In genomic region chr7:36045275-36045674, GRCh38 we compare ENCODE assay signal across 20 cellular contexts.
DNase-seq lines count a peak whose midpoint lies in the region; ATAC-seq and TF ChIP-seq lines count a peak whose summit lies in the region.
"Had no signal": no experiment of that assay in that cellular context is flagged by ENCODE, and none has a peak within 500 bp of the region (broad histone marks: within the 10 kb centered on the region; RNA-seq: fewer than 3 reads in every experiment).

No MANE protein-coding gene starts in this region.

- peaks cover 41% of the 10 kb centered on the region for H3K4me1 Mint-ChIP-seq in chondrocyte (ENCODE audit: low read depth)
- H3K4me1 Mint-ChIP-seq in activated T-cell treated with anti-CD3 and anti-CD28 coated beads, Interleukin-2, amount 50 U/mL, for 24 hours (ENCODE audit: low read depth): peaks cover 2% of the 10 kb centered on the region
- H3K4me1 Mint-ChIP-seq: IgD-negative memory B cell; naive thymus-derived CD8-positive, alpha-beta T cell had no signal

- no peaks in the 10 kb centered on the region for H3K9me3 ChIP-seq in gastrocnemius medialis

- intact Hi-C loops in left ventricle myocardium superior (cut with micrococcal nuclease) (no loop called here), gastrocnemius medialis (cut with DNase I; ENCODE audit: low total_unique reads) (loop anchor here (5.0 kb wide), 1 partner anchor 247 kb away; no protein-coding TSS in a partner anchor)

- DNase-seq in GM03348 (ENCODE audit: low spot score): peak; percentile 38
- DNase-seq in chondrocyte (ENCODE audit: low spot score): no peak
- no peak for DNase-seq in left ventricle myocardium superior
- peak; percentile 33 to 44 for DNase-seq in gastrocnemius medialis
- no peak for DNase-seq in activated T-cell treated with anti-CD3 and anti-CD28 coated beads, Interleukin-2, amount 50 U/mL, for 24 hours
- DNase-seq in HPDE6-E6E7 (ENCODE audit: extremely low spot score): no peak
- no peak for DNase-seq in middle frontal gyrus (ENCODE audit: extremely low spot score, low spot score)
- DNase-seq: activated CD4-positive, alpha-beta T cell treated with anti-CD3 and anti-CD28 coated beads, Interleukin-2, amount 50 U/mL, for 48 hours; AML-193; amygdala; DMS153; GOT3; kidney glomerular epithelial cell; naive thymus-derived CD8-positive, alpha-beta T cell; NCI-H1092 treated with DMSO at 0.1 percent for 48 hours; NCI-H226; stimulated activated naive CD4-positive, alpha-beta T cell treated with Interleukin-2 at 50 U/mL for 16 hours had no signal

- H3K27me3 ChIP-seq in gastrocnemius medialis: no peaks in the 10 kb centered on the region

- peak overlapping the region; percentile 79 for H3K27ac Mint-ChIP-seq in chondrocyte (ENCODE audit: unreplicated experiment)
- H3K27ac Mint-ChIP-seq in activated T-cell treated with anti-CD3 and anti-CD28 coated beads, Interleukin-2, amount 50 U/mL, for 24 hours: no peak overlapping the region
- H3K27ac Mint-ChIP-seq: activated T-helper 1 cell treated with anti-CD3 and anti-CD28 coated beads, Interleukin-12 subunit alpha, Interleukin-12 subunit beta, Interleukin-2, Interleukin-4 antibody, amounts not matched to agents 30 ng/mL and 10 ng/mL and 1 ng/mL, durations not matched to agents 14 hours and 24 hours and 36 hours; IgD-negative memory B cell; naive thymus-derived CD8-positive, alpha-beta T cell had no signal

- in situ Hi-C loops in gastrocnemius medialis (cut with MboI; ENCODE audit: low sequenced_read_pairs in 4 of 4): no loop called here

- H3K9me3 Mint-ChIP-seq in chondrocyte (ENCODE audit: low read depth): no peaks in the 10 kb centered on the region
- no peaks in the 10 kb centered on the region for H3K9me3 Mint-ChIP-seq in activated T-cell treated with anti-CD3 and anti-CD28 coated beads, Interleukin-2, amount 50 U/mL, for 24 hours
- H3K9me3 Mint-ChIP-seq: activated T-helper 1 cell treated with anti-CD3 and anti-CD28 coated beads, Interleukin-12 subunit alpha, Interleukin-12 subunit beta, Interleukin-2, Interleukin-4 antibody, amounts not matched to agents 30 ng/mL and 10 ng/mL and 1 ng/mL, durations not matched to agents 14 hours and 24 hours and 36 hours; IgD-negative memory B cell had no signal

- ATAC-seq in left ventricle myocardium superior (peak; percentile 17), gastrocnemius medialis (peak in 1 of 2 donors; percentile 1), GM21528 (IDR thresholded peaks at IDR 0.05; ENCODE audit: low FRiP score, unreplicated experiment) (no peak)
- ATAC-seq: naive thymus-derived CD8-positive, alpha-beta T cell had no signal

- H3K4me3 ChIP-seq in gastrocnemius medialis: no peak overlapping the region

- H3K27ac ChIP-seq in gastrocnemius medialis: peak overlapping the region; percentile 90 to 94 (median 92)

- TF ChIP-seq POLR2A in gastrocnemius medialis (IDR thresholded peaks at IDR 0.05): no peak

- TF ChIP-seq CTCF in chondrocyte (IDR thresholded peaks at IDR 0.05) (no peak), gastrocnemius medialis (IDR thresholded peaks at IDR 0.05 in 4 of 5, conservative IDR thresholded peaks at IDR 0.05 in 1 of 5) (no peak)

- H3K4me1 ChIP-seq in gastrocnemius medialis: peaks cover 49 to 58% of the 10 kb centered on the region in 2 donors

- H3K27me3 Mint-ChIP-seq in chondrocyte (ENCODE audit: low read depth): no peaks in the 10 kb centered on the region
- no peaks in the 10 kb centered on the region for H3K27me3 Mint-ChIP-seq in activated T-cell treated with anti-CD3 and anti-CD28 coated beads, Interleukin-2, amount 50 U/mL, for 24 hours
- H3K27me3 Mint-ChIP-seq: naive thymus-derived CD8-positive, alpha-beta T cell had no signal

- no peaks in the 10 kb centered on the region for H3K36me3 ChIP-seq in gastrocnemius medialis

- H3K4me3 Mint-ChIP-seq in chondrocyte (ENCODE audit: unreplicated experiment): no peak overlapping the region
- no peak overlapping the region for H3K4me3 Mint-ChIP-seq in activated T-cell treated with anti-CD3 and anti-CD28 coated beads, Interleukin-2, amount 50 U/mL, for 24 hours
- H3K4me3 Mint-ChIP-seq: activated T-helper 1 cell treated with anti-CD3 and anti-CD28 coated beads, Interleukin-12 subunit alpha, Interleukin-12 subunit beta, Interleukin-2, Interleukin-4 antibody, amounts not matched to agents 30 ng/mL and 10 ng/mL and 1 ng/mL, durations not matched to agents 14 hours and 24 hours and 36 hours; IgD-negative memory B cell; naive thymus-derived CD8-positive, alpha-beta T cell had no signal

- no peaks in the 10 kb centered on the region for H3K36me3 Mint-ChIP-seq in chondrocyte (ENCODE audit: low read depth)
- H3K36me3 Mint-ChIP-seq in activated T-cell treated with anti-CD3 and anti-CD28 coated beads, Interleukin-2, amount 50 U/mL, for 24 hours (ENCODE audit: low read depth): no peaks in the 10 kb centered on the region
- H3K36me3 Mint-ChIP-seq: IgD-negative memory B cell; naive thymus-derived CD8-positive, alpha-beta T cell had no signal

Comparison
In these comparisons a context has a peak if more than half of its experiments do, and no peak if none do; other contexts are left out.
1. DNase-seq: peak in GM03348 (single experiment) and gastrocnemius medialis (2 of 2); none in chondrocyte (single experiment), left ventricle myocardium superior (single experiment), activated T-cell treated with anti-CD3 and anti-CD28 coated beads, Interleukin-2, amount 50 U/mL, for 24 hours (single experiment), HPDE6-E6E7 (single experiment) and middle frontal gyrus (single experiment).